In the genomic region with DNA sequence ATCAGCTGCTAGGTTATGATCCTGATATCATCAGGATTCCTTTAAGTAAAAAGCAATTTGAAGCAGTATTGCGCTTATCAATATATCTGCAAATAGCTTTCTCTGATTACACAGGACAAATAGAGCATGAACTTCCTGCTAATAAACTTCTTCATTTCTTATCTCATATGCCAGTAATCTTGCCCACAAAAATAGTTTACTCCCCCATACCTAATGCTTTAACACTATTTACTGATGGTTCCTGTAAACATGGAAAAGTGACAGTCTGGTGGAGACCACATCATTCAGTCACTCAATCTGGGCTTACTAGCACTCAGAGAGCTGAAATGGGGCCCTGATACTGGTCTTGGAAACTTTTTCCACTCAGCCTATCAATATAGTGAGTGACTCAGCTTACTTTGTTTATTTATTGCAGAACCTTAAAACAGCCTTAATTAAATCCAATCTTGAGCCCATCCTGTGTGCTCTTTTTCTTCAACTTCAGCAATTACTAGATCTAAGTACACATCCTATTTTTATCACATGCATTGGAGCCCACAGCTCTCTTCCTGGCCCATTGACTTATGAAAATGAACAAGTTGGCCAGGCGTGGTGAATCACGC, we compare ENCODE assay signal across 18 cellular contexts.
"Had no signal": no experiment of that assay in that cellular context is flagged by ENCODE, and none has a peak within 500 bp of the region (broad histone marks: within the 10 kb centered on the region; RNA-seq: fewer than 3 reads in every experiment).

No MANE protein-coding gene starts in this region.

- H3K36me3 ChIP-seq: cardiac muscle cell, lower lobe of right lung, pancreas, upper lobe of left lung had no signal

- H3K9me3 ChIP-seq: lower lobe of right lung, pancreas had no signal

- DNase-seq: activated B cell treated with CpG ODN at 0.5 μM for 24 hours; activated CD4-positive, alpha-beta memory T cell treated with anti-CD3 and anti-CD28 coated beads, Interleukin-2, amount 10 ng/mL, durations not matched to agents 7 days and 5 days; activated CD4-positive, alpha-beta T cell treated with anti-CD3 and anti-CD28 coated beads for 4 hours; amniotic stem cell; left colon; lower lobe of right lung; natural killer cell; pancreas; stimulated activated CD4-positive, alpha-beta T cell treated with anti-CD3 and anti-CD28 coated beads, Interleukin-4, amount 100 ng/mL, for 4 hours; SW 1271; T-helper 2 cell; upper lobe of left lung had no signal

- H3K4me3 ChIP-seq: cardiac muscle cell, hepatocyte, lower lobe of right lung, pancreas, thoracic aorta, upper lobe of left lung had no signal

- H3K4me1 ChIP-seq: pancreas had no signal

- ATAC-seq: activated CD8-positive, alpha-beta memory T cell treated with anti-CD3 and anti-CD28 coated beads, Interleukin-2, amount 10 ng/mL, durations not matched to agents 7 days and 5 days; left colon; lower lobe of right lung; natural killer cell; pancreas; sciatic nerve; stimulated activated memory B cell treated with anti-CD40 and anti-IgM and Interleukin-4, amounts not matched to agents 10 μg/mL and 1 μg/mL and 100 μg/mL, for 72 hours had no signal

- H3K27me3 ChIP-seq: cardiac muscle cell, hepatocyte, pancreas, upper lobe of left lung had no signal

- H3K27ac ChIP-seq: cardiac muscle cell, hepatocyte, lower lobe of right lung, pancreas, thoracic aorta, upper lobe of left lung had no signal
